10 cellular contexts compared by ENCODE assay signal in the genomic region with DNA sequence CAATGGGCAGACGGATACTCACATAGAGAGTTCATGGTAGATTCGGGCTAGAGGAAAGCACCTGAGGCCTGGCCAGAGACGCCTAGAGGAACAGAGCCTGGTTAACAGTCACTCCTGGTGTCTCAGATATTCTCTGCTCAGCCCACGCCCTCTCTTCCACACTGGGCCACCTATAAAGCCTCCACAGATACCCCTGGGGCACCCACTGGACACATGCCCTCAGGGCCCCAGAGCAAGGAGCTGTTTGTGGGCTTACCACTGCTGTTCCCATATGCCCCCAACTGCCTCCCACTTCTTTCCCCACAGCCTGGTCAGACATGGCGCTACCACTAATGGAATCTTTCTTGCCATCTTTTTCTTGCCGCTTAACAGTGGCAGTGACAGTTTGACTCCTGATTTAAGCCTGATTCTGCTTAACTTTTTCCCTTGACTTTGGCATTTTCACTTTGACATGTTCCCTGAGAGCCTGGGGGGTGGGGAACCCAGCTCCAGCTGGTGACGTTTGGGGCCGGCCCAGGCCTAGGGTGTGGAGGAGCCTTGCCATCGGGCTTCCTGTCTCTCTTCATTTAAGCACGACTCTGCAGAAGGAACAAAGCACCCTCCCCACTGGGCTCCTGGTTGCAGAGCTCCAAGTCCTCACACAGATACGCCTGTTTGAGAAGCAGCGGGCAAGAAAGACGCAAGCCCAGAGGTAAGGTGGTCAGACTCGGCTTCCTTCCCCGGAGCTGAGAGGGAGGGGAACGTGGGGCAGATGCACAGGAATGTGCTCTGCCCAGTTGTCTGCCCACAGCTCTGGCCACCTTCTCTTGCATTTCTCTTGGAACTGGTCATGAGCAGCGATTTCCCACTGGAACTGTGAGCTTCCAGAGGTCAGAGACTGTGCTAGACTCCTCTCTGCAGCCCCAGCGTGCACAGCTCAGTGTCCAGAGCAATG. TPM values are rescaled to one million over a fixed set of nuclear protein-coding genes. Genes with fewer than 3 reads are reported as not detected.
DNase-seq lines count a peak whose midpoint lies in the region; ATAC-seq and TF ChIP-seq lines count a peak whose summit lies in the region.
"Had no signal": no experiment of that assay in that cellular context is flagged by ENCODE, and none has a peak within 500 bp of the region (broad histone marks: within the 10 kb centered on the region; RNA-seq: fewer than 3 reads in every experiment).

CD4 (plus strand) TSS at position 557 of the 934 bp plus-strand sequence. CDS start 10,611 bp downstream, outside the sequence.

- ATAC-seq in HG03520 (IDR thresholded peaks at IDR 0.05; ENCODE audit: unreplicated experiment) (no peak), GM19455 (IDR thresholded peaks at IDR 0.05; ENCODE audit: unreplicated experiment) (no peak), HG02678 (IDR thresholded peaks at IDR 0.05; ENCODE audit: unreplicated experiment) (no peak)

- H3K4me3 ChIP-seq in right atrium auricular region = peak within 1 kb of the TSS in 1 of 2 donors; percentile 28

- DNase-seq in HT-29 (ENCODE audit: low spot score) (peak; percentile 53), right atrium auricular region (ENCODE audit: low spot score) (peak; percentile 73), iPS-NIHi11 (ENCODE audit: low spot score) (no peak)
- DNase-seq in activated CD4-positive, alpha-beta T cell treated with anti-CD3 and anti-CD28 coated beads, Interleukin-2, amount 50 U/mL, for 48 hours = peak; percentile 91 to 93
- peak; percentile 74 to 80 for DNase-seq in stimulated activated CD4-positive, alpha-beta T cell treated with anti-CD3 and anti-CD28 coated beads, Interleukin-15, amount 100 ng/mL, for 48 hours (ENCODE audit: low read depth in 2 of 2)

- no peaks in the 10 kb centered on the region for H3K4me1 ChIP-seq in right atrium auricular region

- TF ChIP-seq CTCF in right atrium auricular region (IDR thresholded peaks at IDR 0.05) = no peak

- no peaks in the 10 kb centered on the region for H3K36me3 ChIP-seq in right atrium auricular region

- no peaks in the 10 kb centered on the region for H3K9me3 ChIP-seq in right atrium auricular region

- H3K27ac ChIP-seq in right atrium auricular region = peak within 1 kb of the TSS in 1 of 2 donors; percentile 20
- H3K27ac ChIP-seq: VCaP had no signal

- no peaks in the 10 kb centered on the region for H3K27me3 ChIP-seq in right atrium auricular region

RNA-seq across cellular contexts. Expression of gene CD4, which starts in this region (rescaled TPM):
- total RNA-seq in HT-29 (2014; rRNA removed; shearing (Covaris generic)) = 0.25 and 0.47 TPM in 2 replicates
- 1 to 10 TPM; 3.2 to 7.3 TPM for total RNA-seq in right atrium auricular region
- total RNA-seq: lung microvascular endothelial cell had no signal

Comparison
In these comparisons a context has a peak if more than half of its experiments do, and no peak if none do; other contexts are left out.
1. Peak in DNase-seq in HT-29; RNA of the gene not detected or under 1 TPM.